8 cellular contexts compared by ENCODE assay signal in the genomic region with DNA sequence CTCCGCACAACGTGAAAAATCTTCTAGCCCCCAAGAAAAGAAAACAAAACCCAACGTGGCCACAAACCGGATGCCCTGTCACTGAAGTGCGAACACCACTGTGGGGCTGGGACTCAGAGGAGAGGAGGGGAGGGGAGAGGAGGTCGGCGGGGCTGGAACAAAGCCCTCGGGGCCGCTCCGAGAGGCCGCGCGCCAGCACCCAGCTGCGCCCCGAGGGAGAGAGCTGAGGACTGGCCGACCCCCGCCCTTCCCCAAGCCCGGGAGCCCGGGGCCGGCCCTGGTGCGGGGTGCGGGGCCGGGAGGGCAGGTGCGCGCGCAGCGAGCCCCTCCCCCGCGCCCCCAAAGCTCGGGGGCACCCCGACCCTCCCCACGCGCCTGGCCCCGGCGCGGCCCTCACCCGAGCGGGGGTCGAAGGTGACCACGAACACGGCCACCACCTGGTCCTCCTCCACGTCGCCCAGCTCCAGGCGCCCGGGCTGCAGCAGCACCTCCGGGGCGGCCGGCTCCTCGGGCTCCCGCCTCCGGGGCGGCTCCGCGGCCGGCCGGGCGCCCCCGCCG. TPM values are rescaled to one million over a fixed set of nuclear protein-coding genes. Genes with fewer than 3 reads are reported as not detected.
DNase-seq lines count a peak whose midpoint lies in the region; ATAC-seq and TF ChIP-seq lines count a peak whose summit lies in the region.

No MANE protein-coding gene starts in this region.

- TF ChIP-seq POLR2A in GM19099 (IDR thresholded peaks at IDR 0.05; ENCODE audit: extremely low read depth, insufficient read length, low read depth), result peak; percentile 33

- ATAC-seq in HG03280 (IDR thresholded peaks at IDR 0.05; ENCODE audit: unreplicated experiment), result peak; percentile 86
- ATAC-seq in left cardiac atrium, result peak; percentile 74 to 87

- H3K4me1 ChIP-seq in SJCRH30, result peaks cover 13% of the 10 kb centered on the region

- no peaks in the 10 kb centered on the region for H3K9me3 ChIP-seq in SJCRH30 (replicated peaks)

- H3K27ac ChIP-seq in SJCRH30, result no peak overlapping the region

- DNase-seq in C1 segment of cervical spinal cord (lab: John Stamatoyannopoulos, UW) (peak in 8 of 14 donors; percentile 19 to 78 (median 46)), SJCRH30 (peak; percentile 55 to 61), left cardiac atrium (peak; percentile 48), retina (peak; percentile 62), cortex of kidney (lab: John Stamatoyannopoulos, UW) (no peak)
- peak; percentile 70 for DNase-seq in activated naive CD4-positive, alpha-beta T cell treated with anti-CD3 and anti-CD28 coated beads, Interleukin-2, amount 50 U/mL, for 16 hours

- H3K36me3 ChIP-seq in SJCRH30, result no peaks in the 10 kb centered on the region

- peak overlapping the region; percentile 88 for H3K4me3 ChIP-seq in SJCRH30

- peaks cover 7% of the 10 kb centered on the region; the same call in 1 of the 2 replicates for H3K27me3 ChIP-seq in SJCRH30

- intact Hi-C loops in left cardiac atrium (cut with DNase I), result no loop called here

RNA-seq across cellular contexts. Expression of gene DENND11, which starts 0.4 kb away (rescaled TPM):
- 14.5 and 17.0 TPM in 2 replicates for total RNA-seq in SJCRH30 (2014; rRNA removed; shearing (Covaris generic))
- 10 to 100 TPM; 10.6 to 11.1 TPM for total RNA-seq in left cardiac atrium

RNA-seq across cellular contexts. Expression of gene WEE2, which starts 6.6 kb away (rescaled TPM):
- total RNA-seq in SJCRH30 (2014; rRNA removed; shearing (Covaris generic)), result not detected in 2 replicates
- total RNA-seq in left cardiac atrium, result not detected

RNA-seq across cellular contexts. Expression of gene SSBP1, which starts 36.6 kb away (rescaled TPM):
- total RNA-seq in SJCRH30 (2014; rRNA removed; shearing (Covaris generic)), result 369 and 396 TPM in 2 replicates
- 100 to 1,000 TPM in 1 of 2 donors, 10 to 100 TPM in 1; 80.6 to 109 TPM for total RNA-seq in left cardiac atrium
